9 cellular contexts compared by ENCODE assay signal in genomic region chr16:69917739-69918138, GRCh38. TPM values are rescaled to one million over a fixed set of nuclear protein-coding genes. Genes with fewer than 3 reads are reported as not detected.
DNase-seq lines count a peak whose midpoint lies in the region; ATAC-seq and TF ChIP-seq lines count a peak whose summit lies in the region.
"Had no signal": no experiment of that assay in that cellular context is flagged by ENCODE, and none has a peak within 500 bp of the region (broad histone marks: within the 10 kb centered on the region; RNA-seq: fewer than 3 reads in every experiment).

No MANE protein-coding gene starts in this region.

- peak overlapping the region; percentile 83; the same call in 1 of the 2 replicates for H3K14ac ChIP-seq in H9 (ENCODE audit: insufficient read depth, low read length)

- H4K5ac ChIP-seq in H9 (ENCODE audit: insufficient read length, low read depth, low read length), result no peak overlapping the region

- no peak overlapping the region for H2BK5ac ChIP-seq in H9 (ENCODE audit: insufficient read length, low read length)

- no peaks in the 10 kb centered on the region for H3K79me1 ChIP-seq in H9 (ENCODE audit: insufficient read depth, low read depth, low read length, poor library complexity, severe bottlenecking)

- H4K8ac ChIP-seq in H9 (replicated peaks; ENCODE audit: insufficient read length, low read depth, low read length), result no peak overlapping the region

- no peaks in the 10 kb centered on the region for H3K79me2 ChIP-seq in H9 (ENCODE audit: insufficient read depth, low read length)

- no peak overlapping the region for H2BK20ac ChIP-seq in H9 (ENCODE audit: low read depth, low read length, poor library complexity, severe bottlenecking)

- H2AFZ ChIP-seq in H9 (ENCODE audit: low read length), result no peak overlapping the region

- 0 out of 2 replicates have a peak, but pooled peaks cover 4% of the 10 kb centered on the region for H3K4me1 ChIP-seq in H9 (ENCODE audit: insufficient read depth, low read length)

- H3K27me3 ChIP-seq in H9 (ENCODE audit: insufficient read depth, low read length), result no peaks in the 10 kb centered on the region
- H3K27me3 ChIP-seq in brain microvascular endothelial cell (replicated peaks), result no peaks in the 10 kb centered on the region

- peak overlapping the region; percentile 30 for H3K4me3 ChIP-seq in brain microvascular endothelial cell (ENCODE audit: low read depth, low read length)

- H3K18ac ChIP-seq in H9 (ENCODE audit: insufficient read length, low read depth, low read length), result peak overlapping the region; percentile 54

- whole genome bisulfite sequencing in H9 (ENCODE audit: extremely low coverage, insufficient read length, low lambda C conversion rate), result no CpG with 5 or more reads among the region's 20 CpGs

- no peak for ATAC-seq in HG03135 (IDR thresholded peaks at IDR 0.05; ENCODE audit: unreplicated experiment)

- H3K9ac ChIP-seq in H9 (ENCODE audit: extremely low read depth, insufficient read length, low read length), result no peak overlapping the region

- peaks cover 16 to 19% of the 10 kb centered on the region in 2 experiments for H3K4me1 Mint-ChIP-seq in H9

- no peak overlapping the region for H2BK15ac ChIP-seq in H9 (ENCODE audit: low read depth, low read length)

- no peak overlapping the region for H3K27ac ChIP-seq in H9 (ENCODE audit: insufficient read length, low read depth, low read length)
- peak overlapping the region; percentile 82 for H3K27ac ChIP-seq in brain microvascular endothelial cell

- H3K23ac ChIP-seq in H9 (ENCODE audit: insufficient read length, low read depth, low read length), result no peak overlapping the region

- H4K91ac ChIP-seq in H9 (ENCODE audit: insufficient read length, low read depth, low read length), result no peak overlapping the region

- H3K4me3 Mint-ChIP-seq in H9, result no peak overlapping the region; a peak in 1 of 5 replicates

- TF ChIP-seq CTCF in H9 (conservative IDR thresholded peaks at IDR 0.05), result no peak
- no peak for TF ChIP-seq CTCF in brain microvascular endothelial cell (IDR thresholded peaks at IDR 0.05; ENCODE audit: low read depth, low read length, missing control alignments)

- H4K20me1 ChIP-seq in H9 (ENCODE audit: control insufficient read depth, insufficient read depth, insufficient read length), result no peaks in the 10 kb centered on the region

- H3K9me3 Mint-ChIP-seq in H9, result no peaks in the 10 kb centered on the region

- no peak overlapping the region for H3K4ac ChIP-seq in H9 (ENCODE audit: low read depth, low read length)

- H3K56ac ChIP-seq in H9 (ENCODE audit: insufficient read length, low read depth, low read length), result no peak overlapping the region

- H3K27ac Mint-ChIP-seq in H9, result peak overlapping the region; percentile 25 to 87 (median 59); a peak in 5 of 7 replicates

- no peaks in the 10 kb centered on the region for H3K27me3 Mint-ChIP-seq in H9 (ENCODE audit: low read depth)

- peak; percentile 80 for DNase-seq in H9
- peak; percentile 95 for DNase-seq in brain microvascular endothelial cell
- DNase-seq in iPS DF 19.7 (ENCODE audit: low read depth, low spot score), result peak; percentile 42
- DNase-seq in stromal cell of bone marrow (ENCODE audit: low read depth), result peak; percentile 91
- DNase-seq in NCI-H69 (lab: John Stamatoyannopoulos, UW), result no peak
- DNase-seq in HT-29 (ENCODE audit: low spot score), result no peak
- DNase-seq in activated gamma-delta T cell (lab: John Stamatoyannopoulos, UW), result no peak
- DNase-seq: hippocampal formation had no signal

- H3K36me3 Mint-ChIP-seq in H9 (ENCODE audit: insufficient read depth in 1 of 3, low read depth in 3 of 3), result peaks cover 0 to 8% (median 0%) of the 10 kb centered on the region in 3 experiments; a peak in 3 of 7 replicates

- no peak overlapping the region for H2AK5ac ChIP-seq in H9 (ENCODE audit: insufficient read length, low read length)

- H3K36me3 ChIP-seq in brain microvascular endothelial cell (replicated peaks), result no peaks in the 10 kb centered on the region

- H2BK12ac ChIP-seq in H9 (ENCODE audit: insufficient read length, low read depth, low read length), result no peak overlapping the region

- H3K4me2 ChIP-seq in H9 (ENCODE audit: insufficient read depth, insufficient read length, low read length), result no peak overlapping the region

- no peaks in the 10 kb centered on the region for H3K9me3 ChIP-seq in H9 (ENCODE audit: control insufficient read depth, low read depth, low read length)

- no peak overlapping the region for H2BK120ac ChIP-seq in H9 (ENCODE audit: low read depth, low read length, poor library complexity, severe bottlenecking)

- in situ Hi-C loops in brain microvascular endothelial cell (cut with HindIII; ENCODE audit: low pct_ligation_motif_present, low sequenced_read_pairs), result no loop called here

- no peak overlapping the region for H3T11ph ChIP-seq in H9 (ENCODE audit: low read length)

- H3K23me2 ChIP-seq in H9 (ENCODE audit: insufficient read length, low read depth, low read length, poor library complexity, severe bottlenecking), result no peaks in the 10 kb centered on the region

RNA-seq across cellular contexts. Expression of gene CLEC18A, which starts 33.4 kb away (rescaled TPM):
- 0.75 and 1.6 TPM in 2 replicates for total RNA-seq in H9 (2021)
- not detected in 2 replicates for total RNA-seq in HT-29 (2014; rRNA removed; shearing (Covaris generic))

Comparison
In these comparisons a context has a peak if more than half of its experiments do, and no peak if none do; other contexts are left out.
1. DNase-seq: peak in H9 (single experiment), brain microvascular endothelial cell (single experiment), iPS DF 19.7 (single experiment) and stromal cell of bone marrow (single experiment); none in NCI-H69 (single experiment), HT-29 (single experiment) and activated gamma-delta T cell (single experiment).